In the genomic region with DNA sequence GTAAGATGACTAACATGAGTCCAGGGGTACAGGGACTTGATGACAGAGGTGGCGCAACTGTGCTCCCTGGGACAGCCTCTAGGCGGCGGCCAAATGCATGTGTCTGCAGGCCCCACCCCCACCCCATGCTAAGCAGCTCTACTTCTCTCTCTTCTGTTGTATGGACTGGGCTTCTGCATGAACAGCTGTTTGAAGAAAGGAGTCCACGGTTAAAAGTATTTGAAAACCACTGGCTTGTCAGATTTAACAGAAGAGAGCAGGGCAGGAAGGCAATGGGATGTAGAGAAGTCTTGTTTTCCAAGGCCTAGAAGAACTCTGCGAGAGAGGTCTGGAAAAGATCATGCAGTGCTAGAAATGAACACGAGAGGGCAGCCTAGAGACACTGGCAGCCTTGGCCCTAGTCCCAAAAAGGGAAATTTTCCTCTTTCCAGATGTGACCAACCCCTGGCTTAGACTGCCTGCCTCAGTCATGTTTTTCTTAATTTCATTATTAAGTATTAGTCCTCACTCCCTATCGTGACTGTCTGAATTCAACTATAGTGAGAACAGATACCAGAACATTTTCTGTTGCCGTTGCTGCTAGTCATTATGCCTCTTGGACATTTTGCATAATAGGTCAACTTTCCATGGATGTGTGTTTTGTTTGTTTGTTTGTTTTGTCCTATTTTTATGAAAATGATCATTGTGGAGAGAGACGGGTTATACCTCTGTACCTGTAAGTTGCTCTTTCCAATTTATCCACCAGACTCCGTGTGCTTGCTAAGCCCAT, we compare ENCODE assay signal across 8 cellular contexts.
DNase-seq lines count a peak whose midpoint lies in the region; ATAC-seq, FAIRE-seq and TF ChIP-seq lines count a peak whose summit lies in the region.

No MANE protein-coding gene starts in this region.

- H3K36me3 ChIP-seq in PC-3 (ENCODE audit: low read depth, low read length): no peaks in the 10 kb centered on the region
- no peaks in the 10 kb centered on the region for H3K36me3 ChIP-seq in pancreas

- H3K27me3 ChIP-seq in PC-3 (ENCODE audit: low read length): no peaks in the 10 kb centered on the region
- H3K27me3 ChIP-seq in pancreas: no peaks in the 10 kb centered on the region

- BruUV-seq in PC-3 (replicated peaks; lab: Mats Ljungman, UMichigan): no TSS peak

- H3K27ac Mint-ChIP-seq in activated T-cell treated with anti-CD3 and anti-CD28 coated beads, Interleukin-2, amount 50 U/mL, for 24 hours: no peak overlapping the region

- no peak overlapping the region for H3K9ac ChIP-seq in PC-3 (ENCODE audit: low read length)

- WGBS in pancreas, 2 donors: 60 to 62% methylated on average over 10 of the region's 10 CpGs

- ATAC-seq in GM18873 (IDR thresholded peaks at IDR 0.05; ENCODE audit: low FRiP score, unreplicated experiment) (peak; percentile 79), HG03439 (IDR thresholded peaks at IDR 0.05; ENCODE audit: unreplicated experiment) (peak; percentile 62), PC-3 (peak; percentile 42), pancreas (peak in 3 of 4 donors; percentile 77 to 91 (median 81))

- H4K20me1 ChIP-seq in PC-3 (ENCODE audit: low read length): no peaks in the 10 kb centered on the region

- H3K27ac ChIP-seq in C4-2B: no peak overlapping the region
- H3K27ac ChIP-seq in PC-3 (ENCODE audit: low read length): no peak overlapping the region
- no peak overlapping the region for H3K27ac ChIP-seq in pancreas

- CTCF ChIA-PET in PC-3 (lab: Charles Lee): no interaction called here

- intact Hi-C loops in PC-3 (cut with micrococcal nuclease) (no loop called here), pancreas (cut with DNase I) (no loop called here)

- no peak overlapping the region for H2AFZ ChIP-seq in PC-3 (ENCODE audit: low read length)

- H3K9me2 ChIP-seq in PC-3 (replicated peaks; ENCODE audit: low read length): no peaks in the 10 kb centered on the region

- H3K9me3 ChIP-seq in PC-3 (ENCODE audit: low read length) (no peaks in the 10 kb centered on the region), pancreas (no peaks in the 10 kb centered on the region)

- no peaks in the 10 kb centered on the region for H3F3A ChIP-seq in PC-3 (ENCODE audit: low read length, unreplicated experiment)

- no peak overlapping the region for H3K4me2 ChIP-seq in PC-3 (ENCODE audit: low read length)

- no peaks in the 10 kb centered on the region for H3K79me2 ChIP-seq in PC-3 (ENCODE audit: low read length)

- peaks cover 73% of the 10 kb centered on the region for H3K4me1 Mint-ChIP-seq in activated T-cell treated with anti-CD3 and anti-CD28 coated beads, Interleukin-2, amount 50 U/mL, for 24 hours (ENCODE audit: low read depth)

- no peak for FAIRE-seq in pancreas (lab: Jason Lieb, UNC)

- POLR2A ChIA-PET in PC-3 (lab: Charles Lee; ENCODE audit: unreplicated experiment): no interaction called here

- H3K4me3 ChIP-seq in PC-3 (ENCODE audit: low read length) (no peak overlapping the region), fibroblast of villous mesenchyme (ENCODE audit: low read depth, low read length) (no peak overlapping the region), pancreas (no peak overlapping the region)

- H3K9me3 Mint-ChIP-seq in activated T-cell treated with anti-CD3 and anti-CD28 coated beads, Interleukin-2, amount 50 U/mL, for 24 hours: no peaks in the 10 kb centered on the region

- H3K4me3 Mint-ChIP-seq in activated T-cell treated with anti-CD3 and anti-CD28 coated beads, Interleukin-2, amount 50 U/mL, for 24 hours: no peak overlapping the region

- DNase-seq in PC-3: peak; percentile 71
- peak; percentile 54 for DNase-seq in activated T-cell treated with anti-CD3 and anti-CD28 coated beads, Interleukin-2, amount 50 U/mL, for 24 hours
- peak; percentile 62 for DNase-seq in fibroblast of villous mesenchyme (ENCODE audit: low read depth)
- DNase-seq in pancreas: peak in 3 of 6 donors; percentile 13 to 58 (median 20)
- no peak for DNase-seq in cerebellar nuclear complex (lab: John Stamatoyannopoulos, UW)

- H3K27me3 Mint-ChIP-seq in activated T-cell treated with anti-CD3 and anti-CD28 coated beads, Interleukin-2, amount 50 U/mL, for 24 hours: no peaks in the 10 kb centered on the region

- H3K36me3 Mint-ChIP-seq in activated T-cell treated with anti-CD3 and anti-CD28 coated beads, Interleukin-2, amount 50 U/mL, for 24 hours (ENCODE audit: low read depth): no peaks in the 10 kb centered on the region

- peak; percentile 92 for TF ChIP-seq CTCF in C4-2B (conservative IDR thresholded peaks at IDR 0.05)
- TF ChIP-seq CTCF in PC-3 (conservative IDR thresholded peaks at IDR 0.05; ENCODE audit: low read depth, low read length): peak; percentile 82
- peak; percentile 95 for TF ChIP-seq CTCF in fibroblast of villous mesenchyme (IDR thresholded peaks at IDR 0.05; ENCODE audit: insufficient read depth, low read depth, low read length)
- peak; percentile 68 to 89 (median 82) for TF ChIP-seq CTCF in pancreas (IDR thresholded peaks at IDR 0.05)

- peaks cover 4% of the 10 kb centered on the region; the same call in 1 of the 2 replicates for H3K4me1 ChIP-seq in PC-3 (ENCODE audit: insufficient read depth, low read length)
- H3K4me1 ChIP-seq in pancreas: no peaks in the 10 kb centered on the region

Comparison
In these comparisons a context has a peak if more than half of its experiments do, and no peak if none do; other contexts are left out.
1. DNase-seq: peak in PC-3 (single experiment), activated T-cell treated with anti-CD3 and anti-CD28 coated beads, Interleukin-2, amount 50 U/mL, for 24 hours (single experiment) and fibroblast of villous mesenchyme (single experiment); none in cerebellar nuclear complex (0 of 2).
2. Peak in every context shown above with its lines, with median percentiles within 50 percentile points of each other: CTCF ChIP-seq and ATAC-seq.